In genomic region chr4:173827707-173828106, GRCh38 we compare ENCODE assay signal across 21 cellular contexts.
DNase-seq lines count a peak whose midpoint lies in the region; ATAC-seq, FAIRE-seq and TF ChIP-seq lines count a peak whose summit lies in the region.
"Had no signal": no experiment of that assay in that cellular context is flagged by ENCODE, and none has a peak within 500 bp of the region (broad histone marks: within the 10 kb centered on the region; RNA-seq: fewer than 3 reads in every experiment).

No MANE protein-coding gene starts in this region.

- TF ChIP-seq POLR2A in H54 (IDR thresholded peaks at IDR 0.05; ENCODE audit: low read depth, low read length) = no peak

- no peak for ATAC-seq in GM19023 (IDR thresholded peaks at IDR 0.05; ENCODE audit: unreplicated experiment)
- ATAC-seq in T-helper 17 cell = no peak
- ATAC-seq: CD8-positive, alpha-beta T cell; K562; right lobe of liver; stimulated activated naive CD8-positive, alpha-beta T cell treated with anti-CD3 and anti-CD28 coated beads, Interleukin-15, amount 100 ng/mL, for 72 hours had no signal

- FAIRE-seq in H54 (lab: Jason Lieb, UNC) = no peak
- FAIRE-seq: K562 had no signal

- H3K27me3 Mint-ChIP-seq in T-helper 17 cell = peaks cover 8% of the 10 kb centered on the region

- in situ Hi-C loops in SK-MEL-5 (cut with HindIII; ENCODE audit: low pct_unique_long_range_greater_than_20kb, low sequenced_read_pairs) = no loop called here

- H3K4me1 Mint-ChIP-seq in T-helper 17 cell = no peaks in the 10 kb centered on the region
- H3K4me1 Mint-ChIP-seq: stimulated activated naive CD8-positive, alpha-beta T cell treated with anti-CD3 and anti-CD28 coated beads, Interleukin-15, amount 100 ng/mL, for 72 hours had no signal

- H3K36me3 Mint-ChIP-seq in T-helper 17 cell (ENCODE audit: low read depth) = no peaks in the 10 kb centered on the region
- H3K36me3 Mint-ChIP-seq: CD8-positive, alpha-beta T cell had no signal

- no peak overlapping the region for H3K4me3 Mint-ChIP-seq in T-helper 17 cell
- H3K4me3 Mint-ChIP-seq: CD8-positive, alpha-beta T cell; HFFc6; stimulated activated naive CD8-positive, alpha-beta T cell treated with anti-CD3 and anti-CD28 coated beads, Interleukin-15, amount 100 ng/mL, for 72 hours had no signal

- no peaks in the 10 kb centered on the region for H3K9me3 ChIP-seq in T-helper 17 cell (ENCODE audit: control insufficient read depth, low read length, poor library complexity, severe bottlenecking)
- H3K9me3 ChIP-seq: breast epithelium, right lobe of liver had no signal

- DNase-seq in SIG-M5 treated with dmso at 0.1 percent for 504 hours (lab: John Stamatoyannopoulos, UW; ENCODE audit: unreplicated experiment) (peak; percentile 8), SIG-M5 (lab: John Stamatoyannopoulos, UW) (no peak), HT1080 (ENCODE audit: low read depth) (peak; percentile 15), SK-MEL-5 (ENCODE audit: low read depth, low spot score) (peak; percentile 57), myocyte (ENCODE audit: low read depth) (peak; percentile 6), T-helper 17 cell (no peak), H54 (ENCODE audit: insufficient read length, low spot score) (no peak)
- DNase-seq: activated CD4-positive, CD25-positive, alpha-beta regulatory T cell treated with anti-CD3 and anti-CD28 coated beads, Interleukin-2, amount 50 U/mL, for 72 hours; CD8-positive, alpha-beta T cell; erythroblast; HFFc6; NCI-H146; NCI-H2227 treated with DMSO at 0.1 percent for 48 hours; right lobe of liver; SHP77; stimulated activated CD4-positive, alpha-beta T cell treated with anti-CD3 and anti-CD28 coated beads, Interleukin-1b, Interleukin-23, amount 100 ng/mL, for 48 hours; stimulated activated naive CD8-positive, alpha-beta T cell treated with anti-CD3 and anti-CD28 coated beads, Interleukin-15, amount 100 ng/mL, for 72 hours; T1000 had no signal

- H3K27ac Mint-ChIP-seq in T-helper 17 cell = no peak overlapping the region
- H3K27ac Mint-ChIP-seq: CD8-positive, alpha-beta T cell; HFFc6; stimulated activated naive CD8-positive, alpha-beta T cell treated with anti-CD3 and anti-CD28 coated beads, Interleukin-15, amount 100 ng/mL, for 72 hours had no signal

Comparison
In these comparisons a context has a peak if more than half of its experiments do, and no peak if none do; other contexts are left out.
1. DNase-seq: peak in SIG-M5 treated with dmso at 0.1 percent for 504 hours (single experiment), HT1080 (single experiment), SK-MEL-5 (single experiment) and myocyte (single experiment); none in SIG-M5 (single experiment), T-helper 17 cell (0 of 3) and H54 (single experiment).